ENCODE assay signal across 22 cellular contexts in genomic region chr21:35266546-35266945, GRCh38.
DNase-seq lines count a peak whose midpoint lies in the region; ATAC-seq, FAIRE-seq and TF ChIP-seq lines count a peak whose summit lies in the region.
"Had no signal": no experiment of that assay in that cellular context is flagged by ENCODE, and none has a peak within 500 bp of the region (broad histone marks: within the 10 kb centered on the region; RNA-seq: fewer than 3 reads in every experiment).

No MANE protein-coding gene starts in this region.

- H3K36me3 ChIP-seq in NT2/D1 (ENCODE audit: insufficient read depth, insufficient read length, low read length): no peaks in the 10 kb centered on the region
- H3K36me3 ChIP-seq: breast epithelium, colonic mucosa, heart left ventricle, left ventricle myocardium inferior, suprapubic skin had no signal

- no peak overlapping the region for H3K4me3 ChIP-seq in NT2/D1 (ENCODE audit: insufficient read length, low read depth)
- no peak overlapping the region for H3K4me3 ChIP-seq in epithelial cell of esophagus (ENCODE audit: low read length)
- H3K4me3 ChIP-seq: breast epithelium, colonic mucosa, heart left ventricle, left ventricle myocardium inferior, suprapubic skin had no signal

- FAIRE-seq in urothelium cell line (lab: Jason Lieb, UNC): no peak

- no peak overlapping the region for H3K9ac ChIP-seq in NT2/D1 (ENCODE audit: insufficient read length, low read depth)

- peak; percentile 67 for DNase-seq in ELR (ENCODE audit: low read depth)
- peak; percentile 30 for DNase-seq in NT2/D1 (ENCODE audit: low read depth, low spot score)
- DNase-seq in epithelial cell of esophagus (ENCODE audit: low read depth): peak; percentile 83
- peak; percentile 45 for DNase-seq in myocyte (ENCODE audit: low read depth)
- no peak for DNase-seq in NCI-H524 (lab: John Stamatoyannopoulos, UW)
- no peak for DNase-seq in NCI-H2196 treated with DMSO at 0.1 percent for 48 hours (lab: John Stamatoyannopoulos, UW; ENCODE audit: unreplicated experiment)
- DNase-seq in urothelium cell line (ENCODE audit: low spot score): no peak
- DNase-seq: activated CD4-positive, alpha-beta T cell treated with anti-CD3 and anti-CD28 coated beads, Interleukin-2, amount 50 U/mL, for 48 hours; activated effector memory CD4-positive, alpha-beta T cell treated with anti-CD3 and anti-CD28 coated beads, Interleukin-2, amount 50 U/mL, for 16 hours; colonic mucosa; GF-D8; heart left ventricle; left ventricle myocardium inferior; MM.1S; NCI-H146; NCI-H526 treated with DMSO at 0.1 percent for 48 hours; posterior cingulate gyrus; T-helper 9 cell had no signal

- peaks cover 2% of the 10 kb centered on the region for H3K4me1 ChIP-seq in NT2/D1 (ENCODE audit: insufficient read depth, insufficient read length)
- H3K4me1 ChIP-seq: breast epithelium, colonic mucosa, heart left ventricle, left ventricle myocardium inferior, suprapubic skin had no signal

- no peak for ATAC-seq in HG02981 (IDR thresholded peaks at IDR 0.05; ENCODE audit: unreplicated experiment)
- ATAC-seq: heart left ventricle, sciatic nerve had no signal

- no peaks in the 10 kb centered on the region for H3K27me3 ChIP-seq in NT2/D1 (ENCODE audit: insufficient read depth, insufficient read length)
- H3K27me3 ChIP-seq: breast epithelium, colonic mucosa, heart left ventricle, suprapubic skin had no signal

- no peak for TF ChIP-seq CTCF in epithelial cell of esophagus (IDR thresholded peaks at IDR 0.05; ENCODE audit: insufficient read depth, low read depth, low read length, missing control alignments)

- no peaks in the 10 kb centered on the region for H3K9me3 ChIP-seq in NT2/D1 (ENCODE audit: insufficient read depth, low read length)
- H3K9me3 ChIP-seq: breast epithelium, colonic mucosa, heart left ventricle, left ventricle myocardium inferior, suprapubic skin had no signal

Comparison
In these comparisons a context has a peak if more than half of its experiments do, and no peak if none do; other contexts are left out.
1. DNase-seq: peak in ELR (single experiment), NT2/D1 (single experiment), epithelial cell of esophagus (single experiment) and myocyte (single experiment); none in NCI-H524 (0 of 2), NCI-H2196 treated with DMSO at 0.1 percent for 48 hours (single experiment) and urothelium cell line (single experiment).